13 cellular contexts compared by ENCODE assay signal in the genomic region with DNA sequence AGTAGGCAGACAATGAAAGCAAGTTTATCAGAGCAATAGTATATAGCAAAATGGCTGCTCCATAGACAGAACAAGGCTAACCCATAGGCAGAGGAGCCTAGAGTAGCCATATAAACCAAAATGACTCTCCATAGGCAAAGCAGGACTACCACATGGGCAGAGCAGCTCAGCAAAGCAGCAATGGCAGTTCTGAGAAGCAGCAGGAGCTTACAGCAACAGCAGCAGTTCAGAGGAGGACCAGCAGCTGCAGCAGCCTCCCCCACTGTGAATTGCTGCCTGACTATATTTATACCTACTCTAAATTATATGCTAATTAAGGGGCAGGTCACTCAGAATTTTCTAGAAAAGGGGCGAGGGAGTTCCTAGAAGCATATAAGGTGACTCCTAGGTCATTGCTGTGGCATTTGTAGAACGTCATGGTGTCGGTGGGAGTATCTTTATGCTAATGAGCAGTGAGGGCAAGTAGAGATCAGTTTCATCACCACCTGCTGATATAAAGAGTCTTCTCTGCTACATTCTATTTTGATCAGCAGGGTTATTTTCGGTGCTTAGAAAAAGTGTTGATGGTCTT.
DNase-seq lines count a peak whose midpoint lies in the region; ATAC-seq and TF ChIP-seq lines count a peak whose summit lies in the region.
"Had no signal": no experiment of that assay in that cellular context is flagged by ENCODE, and none has a peak within 500 bp of the region (broad histone marks: within the 10 kb centered on the region; RNA-seq: fewer than 3 reads in every experiment).

No MANE protein-coding gene starts in this region.

- WGBS in mesendoderm (ENCODE audit: extremely low coverage, insufficient coverage, low lambda C conversion rate) = no CpG with 5 or more reads among the region's 4 CpGs

- H3F3A ChIP-seq in MM.1S (ENCODE audit: insufficient read depth, low read length) = 0 out of 2 replicates have a peak, but pooled peaks cover 4% of the 10 kb centered on the region

- H3K79me1 ChIP-seq in mesendoderm (ENCODE audit: low read length) = no peaks in the 10 kb centered on the region

- H2BK120ac ChIP-seq in mesendoderm (ENCODE audit: low read depth, low read length) = no peak overlapping the region

- H3K56ac ChIP-seq in mesendoderm (ENCODE audit: low read length) = no peak overlapping the region

- peak overlapping the region; percentile 8; the same call in 1 of the 2 replicates for H3K4me3 ChIP-seq in MM.1S (ENCODE audit: low read length)
- H3K4me3 ChIP-seq in mesendoderm (ENCODE audit: low read length) = no peak overlapping the region
- H3K4me3 ChIP-seq: A549; BLaER1 treated with 17β-estradiol and CSF1 and Interleukin-3, amounts not matched to agents 10 nM and 100 nM had no signal

- peak overlapping the region; percentile 60 for H2AFZ ChIP-seq in MM.1S (ENCODE audit: low read length)

- peak; percentile 95 for DNase-seq in DMS 273 (lab: John Stamatoyannopoulos, UW; ENCODE audit: unreplicated experiment)
- DNase-seq in MM.1S = peak; percentile 82
- DNase-seq in RPMI8226 = peak; percentile 48
- DNase-seq in mesendoderm = peak; percentile 39
- no peak for DNase-seq in RWPE1 (ENCODE audit: low spot score)
- DNase-seq in left ventricle myocardium superior = no peak
- no peak for DNase-seq in occipital lobe (lab: John Stamatoyannopoulos, UW)
- DNase-seq: NCI-H187 treated with DMSO at 0.1 percent for 48 hours, NCI-H510A, SW 1271 had no signal

- H3K9ac ChIP-seq in MM.1S (ENCODE audit: low read length) (no peak overlapping the region; the same call in 1 of the 2 replicates), mesendoderm (ENCODE audit: low read length) (no peak overlapping the region)
- H3K9ac ChIP-seq: BLaER1 treated with 17β-estradiol and CSF1 and Interleukin-3, amounts not matched to agents 10 nM and 100 nM had no signal

- H2BK5ac ChIP-seq in mesendoderm (ENCODE audit: low read length) = no peak overlapping the region

- POLR2A ChIA-PET in RWPE1 (lab: Yijun Ruan, JAX; ENCODE audit: low non-redundant PET) = no interaction called here

- no peak overlapping the region for H2AK5ac ChIP-seq in mesendoderm (ENCODE audit: low read length)

- ATAC-seq in left ventricle myocardium superior = no peak
- ATAC-seq: A549 had no signal

- TF ChIP-seq CTCF in MM.1S (IDR thresholded peaks at IDR 0.05; ENCODE audit: low read length) = no peak
- TF ChIP-seq CTCF in RWPE1 (conservative IDR thresholded peaks at IDR 0.05; ENCODE audit: low read depth) = no peak

- H3K4me2 ChIP-seq in MM.1S (ENCODE audit: low read depth, low read length) (peak overlapping the region; percentile 52), mesendoderm (ENCODE audit: low read length) (no peak overlapping the region)
- H3K4me2 ChIP-seq: A549; BLaER1 treated with 17β-estradiol and CSF1 and Interleukin-3, amounts not matched to agents 10 nM and 100 nM had no signal

- H3K4ac ChIP-seq in mesendoderm (ENCODE audit: low read depth, low read length) = no peak overlapping the region

- no peaks in the 10 kb centered on the region for H3K9me2 ChIP-seq in MM.1S (replicated peaks; ENCODE audit: insufficient read depth, low read length)

- H3K36me3 ChIP-seq in MM.1S (replicated peaks; ENCODE audit: insufficient read depth, low read length) (no peaks in the 10 kb centered on the region), mesendoderm (ENCODE audit: control insufficient read depth, insufficient read depth, low read length) (no peaks in the 10 kb centered on the region)
- H3K36me3 ChIP-seq: BLaER1 treated with 17β-estradiol and CSF1 and Interleukin-3, amounts not matched to agents 10 nM and 100 nM had no signal

- H4K8ac ChIP-seq in mesendoderm (ENCODE audit: low read depth, low read length) = no peak overlapping the region

- CTCF ChIA-PET in RWPE1 (lab: Yijun Ruan, JAX) = no interaction called here

- H4K20me1 ChIP-seq in MM.1S (ENCODE audit: insufficient read depth, low read length) = no peaks in the 10 kb centered on the region
- H4K20me1 ChIP-seq: BLaER1 treated with 17β-estradiol and CSF1 and Interleukin-3, amounts not matched to agents 10 nM and 100 nM had no signal

- H3K4me1 ChIP-seq in MM.1S (ENCODE audit: low read length) (peaks cover 19% of the 10 kb centered on the region), mesendoderm (ENCODE audit: control insufficient read depth, low read depth, low read length) (no peaks in the 10 kb centered on the region)
- H3K4me1 ChIP-seq: A549; BLaER1 treated with 17β-estradiol and CSF1 and Interleukin-3, amounts not matched to agents 10 nM and 100 nM had no signal

- no peak overlapping the region for H3K23ac ChIP-seq in mesendoderm (ENCODE audit: low read length)

- no peak overlapping the region for H4K5ac ChIP-seq in mesendoderm (ENCODE audit: low read length)

- H2BK15ac ChIP-seq in mesendoderm (replicated peaks; ENCODE audit: low read depth) = no peak overlapping the region

- peak overlapping the region; percentile 46; the same call in 1 of the 2 replicates for H3K27ac ChIP-seq in MM.1S (ENCODE audit: low read length)
- no peak overlapping the region for H3K27ac ChIP-seq in mesendoderm (ENCODE audit: low read depth, low read length)
- H3K27ac ChIP-seq in RWPE1 = no peak overlapping the region
- H3K27ac ChIP-seq: A549; BLaER1 treated with 17β-estradiol and CSF1 and Interleukin-3, amounts not matched to agents 10 nM and 100 nM; HL-60 had no signal

- intact Hi-C loops in left ventricle myocardium superior (cut with micrococcal nuclease) = no loop called here

- no peaks in the 10 kb centered on the region for H3K79me2 ChIP-seq in MM.1S (ENCODE audit: low read length)
- H3K79me2 ChIP-seq in mesendoderm (ENCODE audit: control insufficient read depth, insufficient read depth, low read length) = no peaks in the 10 kb centered on the region

- H3K9me3 ChIP-seq in MM.1S (replicated peaks; ENCODE audit: insufficient read depth, low read length) = no peaks in the 10 kb centered on the region
- H3K9me3 ChIP-seq: A549 had no signal

- H3K18ac ChIP-seq in mesendoderm (ENCODE audit: low read length) = no peak overlapping the region

- H3K27me3 ChIP-seq in MM.1S (replicated peaks; ENCODE audit: insufficient read depth, low read length) = no peaks in the 10 kb centered on the region
- no peaks in the 10 kb centered on the region for H3K27me3 ChIP-seq in mesendoderm (ENCODE audit: insufficient read depth, low read length, poor library complexity)
- H3K27me3 ChIP-seq: BLaER1 treated with 17β-estradiol and CSF1 and Interleukin-3, amounts not matched to agents 10 nM and 100 nM had no signal

Comparison
In these comparisons a context has a peak if more than half of its experiments do, and no peak if none do; other contexts are left out.
1. DNase-seq: peak in DMS 273 (single experiment), MM.1S (single experiment), RPMI8226 (single experiment) and mesendoderm (single experiment); none in RWPE1 (single experiment), left ventricle myocardium superior (single experiment) and occipital lobe (single experiment).